ENCODE assay signal across 19 cellular contexts in the genomic region with DNA sequence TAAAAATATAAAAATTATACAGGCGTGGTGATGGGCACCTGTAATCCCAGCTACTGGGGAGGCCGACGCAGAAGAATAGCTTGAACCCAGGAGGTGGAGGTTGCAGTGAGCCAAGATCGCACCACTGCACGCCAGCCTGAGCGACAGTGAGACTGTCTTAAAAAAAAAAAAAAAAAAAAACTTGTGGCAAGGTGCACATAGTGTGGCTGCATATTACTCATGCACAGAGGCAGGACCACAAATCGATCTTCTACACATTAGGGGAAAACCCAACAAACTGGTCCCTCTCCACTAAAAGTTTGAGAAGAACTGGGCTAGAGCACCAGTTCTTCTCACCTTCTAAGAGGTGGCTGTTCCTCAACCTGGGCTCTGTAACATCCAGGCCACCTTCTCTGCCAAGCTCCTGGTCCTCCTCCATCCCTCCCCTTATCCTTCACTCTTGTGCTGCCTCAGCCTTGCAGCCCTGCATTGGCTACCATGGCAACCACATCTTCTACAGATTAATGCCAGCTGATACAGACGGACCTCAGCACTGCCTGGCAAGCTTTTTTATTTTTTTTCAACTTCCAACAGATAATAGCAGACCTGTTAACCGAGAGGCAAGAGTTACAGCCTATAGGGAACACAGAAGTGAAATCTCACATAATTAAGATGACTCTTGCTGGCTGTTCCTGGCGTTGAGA.
DNase-seq lines count a peak whose midpoint lies in the region; TF ChIP-seq lines count a peak whose summit lies in the region.
"Had no signal": no experiment of that assay in that cellular context is flagged by ENCODE, and none has a peak within 500 bp of the region (broad histone marks: within the 10 kb centered on the region; RNA-seq: fewer than 3 reads in every experiment).

No MANE protein-coding gene starts in this region.

- no peaks in the 10 kb centered on the region for H3K36me3 ChIP-seq in neural progenitor cell
- H3K36me3 ChIP-seq: BE2C had no signal

- H3K4me1 ChIP-seq in neural progenitor cell: peaks cover 26% of the 10 kb centered on the region
- H3K4me1 ChIP-seq: BE2C, Caco-2 had no signal

- H3K79me2 ChIP-seq in neural progenitor cell (ENCODE audit: low read depth): no peaks in the 10 kb centered on the region

- H3K36me3 Mint-ChIP-seq in brain: peaks cover 20% of the 10 kb centered on the region
- peaks cover 6% of the 10 kb centered on the region for H3K36me3 Mint-ChIP-seq in neural progenitor cell
- H3K36me3 Mint-ChIP-seq: CD4-positive, CD25-positive, alpha-beta regulatory T cell had no signal

- H3K9ac ChIP-seq in neural progenitor cell: no peak overlapping the region

- peaks cover 0 to 2% (median 0%) of the 10 kb centered on the region in 5 experiments for H3K9me3 Mint-ChIP-seq in brain
- H3K9me3 Mint-ChIP-seq in neural progenitor cell: no peaks in the 10 kb centered on the region
- H3K9me3 Mint-ChIP-seq: CD4-positive, CD25-positive, alpha-beta regulatory T cell; T-helper 1 cell treated with Interleukin-12 subunit alpha and Interleukin-12 subunit beta and Interleukin-4 antibody, amounts not matched to agents 30 μg/mL and 1 μg/mL, for 36 hours had no signal

- H3K9me3 ChIP-seq in neural progenitor cell (ENCODE audit: low read depth): no peaks in the 10 kb centered on the region
- H3K9me3 ChIP-seq: BE2C, Caco-2 had no signal

- H3K4me1 Mint-ChIP-seq in brain: peaks cover 42% of the 10 kb centered on the region
- H3K4me1 Mint-ChIP-seq in neural progenitor cell: peaks cover 35% of the 10 kb centered on the region
- H3K4me1 Mint-ChIP-seq: CD4-positive, CD25-positive, alpha-beta regulatory T cell had no signal

- H4K20me1 ChIP-seq in neural progenitor cell (ENCODE audit: low read depth): no peaks in the 10 kb centered on the region

- H2AFZ ChIP-seq in neural progenitor cell (replicated peaks): no peak overlapping the region
- H2AFZ ChIP-seq: PC-9 had no signal

- no peaks in the 10 kb centered on the region for H3K27me3 ChIP-seq in neural progenitor cell
- H3K27me3 ChIP-seq: BE2C had no signal

- DNase-seq in NCI-H748 (lab: John Stamatoyannopoulos, UW; ENCODE audit: unreplicated experiment): peak; percentile 18
- DNase-seq in NCI-H748 treated with DMSO at 0.1 percent for 48 hours (lab: John Stamatoyannopoulos, UW): no peak
- peak; percentile 47 for DNase-seq in NCI-H2171 treated with DMSO at 0.1 percent for 48 hours (lab: John Stamatoyannopoulos, UW)
- no peak for DNase-seq in neural progenitor cell (ENCODE audit: low spot score)
- DNase-seq in ureter (ENCODE audit: low spot score): no peak
- no peak for DNase-seq in dedifferentiated amniotic fluid mesenchymal stem cell (ENCODE audit: extremely low spot score)
- DNase-seq in NCI-H1930 (lab: John Stamatoyannopoulos, UW): no peak
- DNase-seq: BE2C; Caco-2; CD4-positive, CD25-positive, alpha-beta regulatory T cell; DMS53; EL; NCI-H1092 treated with DMSO at 0.1 percent for 48 hours; NCI-H187; PC-9; SIG-M5 had no signal

- peaks cover 18% of the 10 kb centered on the region for H3F3A ChIP-seq in neural progenitor cell (ENCODE audit: low read depth)

- no peaks in the 10 kb centered on the region for H3K27me3 Mint-ChIP-seq in brain
- H3K27me3 Mint-ChIP-seq in neural progenitor cell (ENCODE audit: insufficient read depth, low read depth): peaks cover 6% of the 10 kb centered on the region

- peak overlapping the region; percentile 64 to 90 (median 79) for H3K27ac Mint-ChIP-seq in brain
- peak overlapping the region; percentile 13 for H3K27ac Mint-ChIP-seq in neural progenitor cell
- H3K27ac Mint-ChIP-seq: CD4-positive, CD25-positive, alpha-beta regulatory T cell; T-helper 1 cell treated with Interleukin-12 subunit alpha and Interleukin-12 subunit beta and Interleukin-4 antibody, amounts not matched to agents 30 μg/mL and 1 μg/mL, for 36 hours had no signal

- no peak overlapping the region for H3K4me2 ChIP-seq in neural progenitor cell
- H3K4me2 ChIP-seq: PC-9 had no signal

- no peak overlapping the region for H3K27ac ChIP-seq in neural progenitor cell
- H3K27ac ChIP-seq: PC-9, RWPE1 had no signal

- peak overlapping the region in 1 of 5 experiments; percentile 21 for H3K4me3 Mint-ChIP-seq in brain
- H3K4me3 Mint-ChIP-seq in neural progenitor cell: peak overlapping the region; percentile 21
- H3K4me3 Mint-ChIP-seq: CD4-positive, CD25-positive, alpha-beta regulatory T cell; T-helper 1 cell treated with Interleukin-12 subunit alpha and Interleukin-12 subunit beta and Interleukin-4 antibody, amounts not matched to agents 30 μg/mL and 1 μg/mL, for 36 hours had no signal

- no peak overlapping the region for H3K4me3 ChIP-seq in neural progenitor cell
- H3K4me3 ChIP-seq: PC-9 had no signal

- no peak for TF ChIP-seq CTCF in brain (conservative IDR thresholded peaks at IDR 0.05)
- no peak for TF ChIP-seq CTCF in neural progenitor cell (IDR thresholded peaks at IDR 0.05)

Comparison
In these comparisons a context has a peak if more than half of its experiments do, and no peak if none do; other contexts are left out.
1. DNase-seq: peak in NCI-H748 (single experiment) and NCI-H2171 treated with DMSO at 0.1 percent for 48 hours (single experiment); none in NCI-H748 treated with DMSO at 0.1 percent for 48 hours (single experiment), neural progenitor cell (single experiment), ureter (single experiment), dedifferentiated amniotic fluid mesenchymal stem cell (single experiment) and NCI-H1930 (0 of 2).